ENCODE assay signal across 1 cellular context in the genomic region with DNA sequence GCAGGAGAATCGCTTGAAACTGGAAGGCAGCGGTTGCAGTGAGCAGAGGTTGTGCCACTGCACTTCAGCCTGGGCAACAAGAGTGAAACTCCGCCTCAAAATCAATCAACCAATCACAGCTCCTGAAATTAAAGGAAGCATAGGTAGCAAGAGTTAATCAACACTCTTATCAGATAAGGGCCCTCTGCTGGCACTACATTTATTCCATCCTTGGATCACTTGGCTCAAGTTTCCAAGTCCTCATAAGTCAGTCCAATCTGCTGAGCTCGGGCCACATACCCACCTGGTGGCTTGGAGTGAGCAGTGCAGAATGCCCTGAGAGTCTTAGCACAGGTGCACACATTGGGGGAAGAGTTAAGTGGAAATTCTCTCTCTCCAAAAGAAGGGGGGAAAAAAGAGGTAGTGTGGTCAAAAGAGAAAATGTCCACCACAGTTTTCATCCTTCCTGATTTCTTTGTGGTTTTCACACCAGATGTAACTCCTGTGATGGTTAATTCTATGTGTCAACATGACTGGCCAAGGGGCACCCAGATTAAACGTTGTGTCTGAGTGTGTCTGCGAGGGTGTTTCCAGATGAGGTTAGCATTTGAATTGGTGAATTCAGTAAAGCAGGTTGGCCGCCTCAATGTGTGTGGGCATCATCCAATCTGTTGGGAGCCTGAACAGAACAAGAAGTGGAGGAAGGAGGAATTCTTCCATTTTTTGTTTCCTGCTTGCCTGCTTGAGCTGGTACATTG.
TF ChIP-seq lines count a peak whose summit lies in the region.

No MANE protein-coding gene starts in this region.

TF ChIP-seq in GM23338, 12 proteins besides CTCF, POLR2A, EP300 and RAD21 (continued from another document):
- TF ChIP-seq, protein P1, sequence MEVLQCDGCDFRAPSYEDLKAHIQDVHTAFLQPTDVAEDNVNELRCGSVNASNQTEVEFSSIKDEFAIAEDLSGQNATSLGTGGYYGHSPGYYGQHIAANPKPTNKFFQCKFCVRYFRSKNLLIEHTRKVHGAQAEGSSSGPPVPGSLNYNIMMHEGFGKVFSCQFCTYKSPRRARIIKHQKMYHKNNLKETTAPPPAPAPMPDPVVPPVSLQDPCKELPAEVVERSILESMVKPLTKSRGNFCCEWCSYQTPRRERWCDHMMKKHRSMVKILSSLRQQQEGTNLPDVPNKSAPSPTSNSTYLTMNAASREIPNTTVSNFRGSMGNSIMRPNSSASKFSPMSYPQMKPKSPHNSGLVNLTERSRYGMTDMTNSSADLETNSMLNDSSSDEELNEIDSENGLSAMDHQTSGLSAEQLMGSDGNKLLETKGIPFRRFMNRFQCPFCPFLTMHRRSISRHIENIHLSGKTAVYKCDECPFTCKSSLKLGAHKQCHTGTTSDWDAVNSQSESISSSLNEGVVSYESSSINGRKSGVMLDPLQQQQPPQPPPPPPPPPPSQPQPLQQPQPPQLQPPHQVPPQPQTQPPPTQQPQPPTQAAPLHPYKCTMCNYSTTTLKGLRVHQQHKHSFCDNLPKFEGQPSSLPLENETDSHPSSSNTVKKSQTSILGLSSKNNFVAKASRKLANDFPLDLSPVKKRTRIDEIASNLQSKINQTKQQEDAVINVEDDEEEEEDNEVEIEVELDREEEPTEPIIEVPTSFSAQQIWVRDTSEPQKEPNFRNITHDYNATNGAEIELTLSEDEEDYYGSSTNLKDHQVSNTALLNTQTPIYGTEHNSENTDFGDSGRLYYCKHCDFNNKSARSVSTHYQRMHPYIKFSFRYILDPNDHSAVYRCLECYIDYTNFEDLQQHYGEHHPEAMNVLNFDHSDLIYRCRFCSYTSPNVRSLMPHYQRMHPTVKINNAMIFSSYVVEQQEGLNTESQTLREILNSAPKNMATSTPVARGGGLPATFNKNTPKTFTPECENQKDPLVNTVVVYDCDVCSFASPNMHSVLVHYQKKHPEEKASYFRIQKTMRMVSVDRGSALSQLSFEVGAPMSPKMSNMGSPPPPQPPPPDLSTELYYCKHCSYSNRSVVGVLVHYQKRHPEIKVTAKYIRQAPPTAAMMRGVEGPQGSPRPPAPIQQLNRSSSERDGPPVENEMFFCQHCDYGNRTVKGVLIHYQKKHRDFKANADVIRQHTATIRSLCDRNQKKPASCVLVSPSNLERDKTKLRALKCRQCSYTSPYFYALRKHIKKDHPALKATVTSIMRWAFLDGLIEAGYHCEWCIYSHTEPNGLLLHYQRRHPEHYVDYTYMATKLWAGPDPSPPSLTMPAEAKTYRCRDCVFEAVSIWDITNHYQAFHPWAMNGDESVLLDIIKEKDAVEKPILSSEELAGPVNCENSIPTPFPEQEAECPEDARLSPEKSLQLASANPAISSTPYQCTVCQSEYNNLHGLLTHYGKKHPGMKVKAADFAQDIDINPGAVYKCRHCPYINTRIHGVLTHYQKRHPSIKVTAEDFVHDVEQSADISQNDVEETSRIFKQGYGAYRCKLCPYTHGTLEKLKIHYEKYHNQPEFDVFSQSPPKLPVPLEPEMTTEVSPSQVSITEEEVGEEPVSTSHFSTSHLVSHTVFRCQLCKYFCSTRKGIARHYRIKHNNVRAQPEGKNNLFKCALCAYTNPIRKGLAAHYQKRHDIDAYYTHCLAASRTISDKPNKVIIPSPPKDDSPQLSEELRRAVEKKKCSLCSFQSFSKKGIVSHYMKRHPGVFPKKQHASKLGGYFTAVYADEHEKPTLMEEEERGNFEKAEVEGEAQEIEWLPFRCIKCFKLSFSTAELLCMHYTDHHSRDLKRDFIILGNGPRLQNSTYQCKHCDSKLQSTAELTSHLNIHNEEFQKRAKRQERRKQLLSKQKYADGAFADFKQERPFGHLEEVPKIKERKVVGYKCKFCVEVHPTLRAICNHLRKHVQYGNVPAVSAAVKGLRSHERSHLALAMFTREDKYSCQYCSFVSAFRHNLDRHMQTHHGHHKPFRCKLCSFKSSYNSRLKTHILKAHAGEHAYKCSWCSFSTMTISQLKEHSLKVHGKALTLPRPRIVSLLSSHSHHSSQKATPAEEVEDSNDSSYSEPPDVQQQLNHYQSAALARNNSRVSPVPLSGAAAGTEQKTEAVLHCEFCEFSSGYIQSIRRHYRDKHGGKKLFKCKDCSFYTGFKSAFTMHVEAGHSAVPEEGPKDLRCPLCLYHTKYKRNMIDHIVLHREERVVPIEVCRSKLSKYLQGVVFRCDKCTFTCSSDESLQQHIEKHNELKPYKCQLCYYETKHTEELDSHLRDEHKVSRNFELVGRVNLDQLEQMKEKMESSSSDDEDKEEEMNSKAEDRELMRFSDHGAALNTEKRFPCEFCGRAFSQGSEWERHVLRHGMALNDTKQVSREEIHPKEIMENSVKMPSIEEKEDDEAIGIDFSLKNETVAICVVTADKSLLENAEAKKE (CRISPR knock-in tag; IDR thresholded peaks at IDR 0.05), result no peak
- no peak for TF ChIP-seq JUNB (IDR thresholded peaks at IDR 0.05; ENCODE audit: unreplicated experiment)
- no peak for TF ChIP-seq ZNF331 (CRISPR knock-in tag; IDR thresholded peaks at IDR 0.05; ENCODE audit: low read depth)
- no peak for TF ChIP-seq STAT1 (IDR thresholded peaks at IDR 0.05; ENCODE audit: unreplicated experiment)
- no peak for TF ChIP-seq POLR2AphosphoS5 (IDR thresholded peaks at IDR 0.05; ENCODE audit: low read depth)
- TF ChIP-seq EZH2 (IDR thresholded peaks at IDR 0.05; ENCODE audit: low read depth, unreplicated experiment), result no peak
- TF ChIP-seq, protein P2, sequence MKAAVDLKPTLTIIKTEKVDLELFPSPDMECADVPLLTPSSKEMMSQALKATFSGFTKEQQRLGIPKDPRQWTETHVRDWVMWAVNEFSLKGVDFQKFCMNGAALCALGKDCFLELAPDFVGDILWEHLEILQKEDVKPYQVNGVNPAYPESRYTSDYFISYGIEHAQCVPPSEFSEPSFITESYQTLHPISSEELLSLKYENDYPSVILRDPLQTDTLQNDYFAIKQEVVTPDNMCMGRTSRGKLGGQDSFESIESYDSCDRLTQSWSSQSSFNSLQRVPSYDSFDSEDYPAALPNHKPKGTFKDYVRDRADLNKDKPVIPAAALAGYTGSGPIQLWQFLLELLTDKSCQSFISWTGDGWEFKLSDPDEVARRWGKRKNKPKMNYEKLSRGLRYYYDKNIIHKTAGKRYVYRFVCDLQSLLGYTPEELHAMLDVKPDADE (IDR thresholded peaks at IDR 0.05), result no peak
- no peak for TF ChIP-seq EZH2phosphoT487 (IDR thresholded peaks at IDR 0.05; ENCODE audit: unreplicated experiment)
